ENCODE assay signal across 26 cellular contexts in the genomic region with DNA sequence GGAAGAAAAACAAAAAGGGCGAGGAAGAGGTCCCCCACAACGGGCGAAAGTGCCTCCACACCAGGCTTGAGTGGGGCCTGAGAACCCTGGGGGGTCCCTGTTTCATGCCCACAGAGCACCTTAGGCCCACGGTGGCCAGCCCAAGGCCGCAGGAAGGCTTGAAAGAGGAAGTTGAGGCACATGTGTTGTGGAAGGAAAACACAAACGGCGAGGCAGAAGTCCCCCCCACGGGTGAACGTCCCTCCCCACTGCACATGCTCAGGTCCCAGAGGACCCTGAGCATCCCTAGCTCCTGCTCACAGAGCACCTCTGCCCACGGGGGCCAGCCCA.
DNase-seq lines count a peak whose midpoint lies in the region; ATAC-seq, FAIRE-seq and TF ChIP-seq lines count a peak whose summit lies in the region.
"Had no signal": no experiment of that assay in that cellular context is flagged by ENCODE, and none has a peak within 500 bp of the region (broad histone marks: within the 10 kb centered on the region; RNA-seq: fewer than 3 reads in every experiment).

No MANE protein-coding gene starts in this region.

- peak; percentile 54 for DNase-seq in natural killer cell treated with Interleukin-12 subunit alpha and Interleukin-12 subunit beta and Interleukin-15 and Interleukin-18, amount 100 ng/mL, for 72 hours (ENCODE audit: low spot score)
- DNase-seq in natural killer cell (no peak), ascending aorta (ENCODE audit: low spot score in 2 of 2) (peak; percentile 5 to 50), kidney (peak; percentile 46), upper lobe of right lung (peak; percentile 40), WERI-Rb-1 (no peak), trophoblast cell (no peak), HCEC 1CT (no peak)
- DNase-seq: activated CD4-positive, alpha-beta T cell treated with anti-CD3 and anti-CD28 coated beads, Interleukin-2, amount 50 U/mL, for 1 hour; anterior cingulate cortex; DMS153; effector memory CD4-positive, alpha-beta T cell; NCI-H1694; NCI-H82; nephron progenitor cell had no signal

- H3K27ac ChIP-seq in ascending aorta (no peak overlapping the region), kidney (ENCODE audit: low read depth in 2 of 2, low read length in 2 of 2) (no peak overlapping the region), upper lobe of right lung (no peak overlapping the region), WERI-Rb-1 (no peak overlapping the region), trophoblast cell (ENCODE audit: low read depth, low read length) (no peak overlapping the region)
- H3K27ac ChIP-seq: BLaER1, coronary artery, parathyroid adenoma, Peyer's patch, sigmoid colon, upper lobe of left lung had no signal

- H3K9ac ChIP-seq in kidney (ENCODE audit: low read length in 2 of 2) = no peak overlapping the region
- H3K9ac ChIP-seq in trophoblast cell (ENCODE audit: low read length) = no peak overlapping the region
- H3K9ac ChIP-seq: BLaER1, parathyroid adenoma had no signal

- no peaks in the 10 kb centered on the region for H3K4me1 ChIP-seq in ascending aorta
- H3K4me1 ChIP-seq in kidney (ENCODE audit: control insufficient read depth in 1 of 2, insufficient read depth in 1 of 2, low read depth in 1 of 2, low read length in 2 of 2) = no peaks in the 10 kb centered on the region
- H3K4me1 ChIP-seq in upper lobe of right lung = no peaks in the 10 kb centered on the region
- no peaks in the 10 kb centered on the region for H3K4me1 ChIP-seq in trophoblast cell (ENCODE audit: control insufficient read depth in 1 of 2, insufficient read depth in 2 of 2, low read length in 2 of 2)
- H3K4me1 ChIP-seq: parathyroid adenoma, Peyer's patch, sigmoid colon, upper lobe of left lung had no signal

- H3K23ac ChIP-seq in trophoblast cell (ENCODE audit: low read length) = no peak overlapping the region

- H2BK120ac ChIP-seq in trophoblast cell (ENCODE audit: insufficient read depth, low read length, poor library complexity) = no peak overlapping the region

- H4K12ac ChIP-seq in trophoblast cell (ENCODE audit: low read depth, low read length) = no peak overlapping the region

- intact Hi-C loops in natural killer cell (cut with micrococcal nuclease) (no loop called here), ascending aorta (cut with DNase I) (no loop called here), kidney (cut with DNase I) (no loop called here), upper lobe of right lung (cut with DNase I) (no loop called here)

- H3K36me3 Mint-ChIP-seq in natural killer cell treated with Interleukin-12 subunit alpha and Interleukin-12 subunit beta and Interleukin-15 and Interleukin-18, amount 100 ng/mL, for 72 hours = peaks cover 8% of the 10 kb centered on the region
- no peaks in the 10 kb centered on the region for H3K36me3 Mint-ChIP-seq in natural killer cell
- H3K36me3 Mint-ChIP-seq: activated naive CD8-positive, alpha-beta T cell had no signal

- no peak overlapping the region for H2AFZ ChIP-seq in trophoblast cell (ENCODE audit: insufficient read depth, low read length, poor library complexity)
- H2AFZ ChIP-seq: parathyroid adenoma had no signal

- H3K79me1 ChIP-seq in trophoblast cell (ENCODE audit: low read length) = no peaks in the 10 kb centered on the region

- ATAC-seq in natural killer cell treated with Interleukin-12 subunit alpha and Interleukin-12 subunit beta and Interleukin-15 and Interleukin-18, amount 100 ng/mL, for 72 hours = no peak
- no peak for ATAC-seq in natural killer cell
- ATAC-seq in upper lobe of right lung = no peak
- ATAC-seq: activated T-helper 17 cell treated with anti-CD3 and anti-CD28 coated beads, Interleukin-2, amount 50 U/mL, for 72 hours; GM12878 had no signal

- WGBS in trophoblast cell (ENCODE audit: extremely low coverage, insufficient coverage, insufficient read length) = no CpG with 5 or more reads among the region's 10 CpGs

- no peak overlapping the region for H3K4me3 Mint-ChIP-seq in natural killer cell treated with Interleukin-12 subunit alpha and Interleukin-12 subunit beta and Interleukin-15 and Interleukin-18, amount 100 ng/mL, for 72 hours
- H3K4me3 Mint-ChIP-seq in natural killer cell = no peak overlapping the region
- H3K4me3 Mint-ChIP-seq: activated B cell treated with CpG ODN at 0.5 μM for 24 hours; activated naive CD8-positive, alpha-beta T cell; activated T-helper 17 cell treated with anti-CD3 and anti-CD28 coated beads, Interleukin-2, amount 50 U/mL, for 72 hours; nephron progenitor cell had no signal

- no peak overlapping the region for H4K91ac ChIP-seq in trophoblast cell (ENCODE audit: low read depth, low read length)

- H3K9me3 ChIP-seq in ascending aorta (peaks cover 5 to 12% of the 10 kb centered on the region in 2 donors), kidney (ENCODE audit: control insufficient read depth in 1 of 2, low read length in 2 of 2) (peaks cover 0 to 21% of the 10 kb centered on the region in 2 donors), upper lobe of right lung (peaks cover 8% of the 10 kb centered on the region), WERI-Rb-1 (ENCODE audit: severe bottlenecking) (peaks cover 2% of the 10 kb centered on the region), trophoblast cell (ENCODE audit: insufficient read depth, low read depth, low read length) (peaks cover 98% of the 10 kb centered on the region)

- no peak for TF ChIP-seq CTCF in natural killer cell (IDR thresholded peaks at IDR 0.05)
- TF ChIP-seq CTCF in ascending aorta (IDR thresholded peaks at IDR 0.05) = no peak
- TF ChIP-seq CTCF in kidney (IDR thresholded peaks at IDR 0.05; ENCODE audit: borderline replicate concordance, extremely low read depth, insufficient read depth) = no peak
- TF ChIP-seq CTCF in upper lobe of right lung (IDR thresholded peaks at IDR 0.05) = no peak
- TF ChIP-seq CTCF in WERI-Rb-1 (IDR thresholded peaks at IDR 0.05; ENCODE audit: low read depth, low read length) = no peak

- FAIRE-seq in kidney (lab: Jason Lieb, UNC) = no peak
- FAIRE-seq: GM12878, H1 had no signal

- no peak overlapping the region for H2BK12ac ChIP-seq in trophoblast cell (ENCODE audit: low read length)

- no peak overlapping the region for H4K8ac ChIP-seq in trophoblast cell (ENCODE audit: low read depth, low read length)

- no peaks in the 10 kb centered on the region for H3K4me1 Mint-ChIP-seq in natural killer cell treated with Interleukin-12 subunit alpha and Interleukin-12 subunit beta and Interleukin-15 and Interleukin-18, amount 100 ng/mL, for 72 hours (ENCODE audit: low read depth in 2 of 2)
- no peaks in the 10 kb centered on the region for H3K4me1 Mint-ChIP-seq in natural killer cell
- H3K4me1 Mint-ChIP-seq: activated B cell treated with CpG ODN at 0.5 μM for 24 hours; activated T-helper 17 cell treated with anti-CD3 and anti-CD28 coated beads, Interleukin-2, amount 50 U/mL, for 72 hours; nephron progenitor cell had no signal

- H2AK5ac ChIP-seq in trophoblast cell (ENCODE audit: low read length) = no peak overlapping the region

- no peak overlapping the region for H3K4me2 ChIP-seq in trophoblast cell (ENCODE audit: low read length)
- H3K4me2 ChIP-seq: BLaER1 had no signal

- H3K4ac ChIP-seq in trophoblast cell (ENCODE audit: low read depth, low read length) = no peak overlapping the region

- no peak overlapping the region for H3K4me3 ChIP-seq in ascending aorta
- no peak overlapping the region for H3K4me3 ChIP-seq in kidney (ENCODE audit: low read length in 2 of 2)
- no peak overlapping the region for H3K4me3 ChIP-seq in upper lobe of right lung
- no peak overlapping the region for H3K4me3 ChIP-seq in WERI-Rb-1 (ENCODE audit: low read depth, low read length)
- H3K4me3 ChIP-seq in trophoblast cell (ENCODE audit: low read depth, low read length) = no peak overlapping the region
- H3K4me3 ChIP-seq: BLaER1, coronary artery, GM12878, Peyer's patch, sigmoid colon, upper lobe of left lung had no signal

- H3K18ac ChIP-seq in trophoblast cell (ENCODE audit: low read length) = no peak overlapping the region

- H3K27me3 ChIP-seq in ascending aorta = no peaks in the 10 kb centered on the region
- H3K27me3 ChIP-seq in upper lobe of right lung = no peaks in the 10 kb centered on the region
- H3K27me3 ChIP-seq in WERI-Rb-1 (ENCODE audit: insufficient read depth, low read depth, severe bottlenecking) = peaks cover 94% of the 10 kb centered on the region
- no peaks in the 10 kb centered on the region for H3K27me3 ChIP-seq in trophoblast cell (ENCODE audit: insufficient read depth, low read length)
- H3K27me3 ChIP-seq: BLaER1, Peyer's patch had no signal

- H3K27ac Mint-ChIP-seq in natural killer cell treated with Interleukin-12 subunit alpha and Interleukin-12 subunit beta and Interleukin-15 and Interleukin-18, amount 100 ng/mL, for 72 hours = no peak overlapping the region
- H3K27ac Mint-ChIP-seq in natural killer cell = no peak overlapping the region
- H3K27ac Mint-ChIP-seq: activated B cell treated with CpG ODN at 0.5 μM for 24 hours; activated naive CD8-positive, alpha-beta T cell; activated T-helper 17 cell treated with anti-CD3 and anti-CD28 coated beads, Interleukin-2, amount 50 U/mL, for 72 hours; nephron progenitor cell had no signal

- no peak overlapping the region for H3K14ac ChIP-seq in trophoblast cell (ENCODE audit: low read length)

- H3K79me2 ChIP-seq in trophoblast cell (ENCODE audit: control insufficient read depth, insufficient read depth, low read length, poor library complexity) = no peaks in the 10 kb centered on the region
- H3K79me2 ChIP-seq: parathyroid adenoma had no signal

- H3K9me3 Mint-ChIP-seq in natural killer cell treated with Interleukin-12 subunit alpha and Interleukin-12 subunit beta and Interleukin-15 and Interleukin-18, amount 100 ng/mL, for 72 hours = no peaks in the 10 kb centered on the region
- H3K9me3 Mint-ChIP-seq in natural killer cell = peaks cover 0 to 10% of the 10 kb centered on the region in 2 donors

- H3K36me3 ChIP-seq in ascending aorta (no peaks in the 10 kb centered on the region), kidney (ENCODE audit: control insufficient read depth in 1 of 2, insufficient read depth in 2 of 2, low read length in 2 of 2) (no peaks in the 10 kb centered on the region), upper lobe of right lung (no peaks in the 10 kb centered on the region), WERI-Rb-1 (no peaks in the 10 kb centered on the region), trophoblast cell (ENCODE audit: control insufficient read depth in 1 of 2, insufficient read depth in 2 of 2, low read length in 2 of 2) (no peaks in the 10 kb centered on the region)
- H3K36me3 ChIP-seq: BLaER1, Peyer's patch, sigmoid colon, upper lobe of left lung had no signal

- H3K27me3 Mint-ChIP-seq in natural killer cell treated with Interleukin-12 subunit alpha and Interleukin-12 subunit beta and Interleukin-15 and Interleukin-18, amount 100 ng/mL, for 72 hours = no peaks in the 10 kb centered on the region
- no peaks in the 10 kb centered on the region for H3K27me3 Mint-ChIP-seq in natural killer cell (ENCODE audit: low read depth in 2 of 2)
- H3K27me3 Mint-ChIP-seq: activated B cell treated with CpG ODN at 0.5 μM for 24 hours; activated T-helper 17 cell treated with anti-CD3 and anti-CD28 coated beads, Interleukin-2, amount 50 U/mL, for 72 hours had no signal

- H2BK5ac ChIP-seq in trophoblast cell (ENCODE audit: low read depth, low read length, poor library complexity) = no peak overlapping the region

Comparison
In these comparisons a context has a peak if more than half of its experiments do, and no peak if none do; other contexts are left out.
1. DNase-seq: peak in natural killer cell treated with Interleukin-12 subunit alpha and Interleukin-12 subunit beta and Interleukin-15 and Interleukin-18, amount 100 ng/mL, for 72 hours (single experiment), ascending aorta (2 of 2), kidney (single experiment) and upper lobe of right lung (single experiment); none in natural killer cell (single experiment), WERI-Rb-1 (single experiment), trophoblast cell (0 of 2) and HCEC 1CT (single experiment).